ENCODE assay signal across 14 cellular contexts in genomic region chr7:1693419-1693990, GRCh38. TPM values are rescaled to one million over a fixed set of nuclear protein-coding genes. Genes with fewer than 3 reads are reported as not detected.
DNase-seq lines count a peak whose midpoint lies in the region; ATAC-seq and TF ChIP-seq lines count a peak whose summit lies in the region.
"Had no signal": no experiment of that assay in that cellular context is flagged by ENCODE, and none has a peak within 500 bp of the region (broad histone marks: within the 10 kb centered on the region; RNA-seq: fewer than 3 reads in every experiment).

No MANE protein-coding gene starts in this region.

- no peak overlapping the region for H3K9ac ChIP-seq in HUES48 (ENCODE audit: low read depth, low read length)

- no peak overlapping the region for H3K27ac Mint-ChIP-seq in naive thymus-derived CD4-positive, alpha-beta T cell
- H3K27ac Mint-ChIP-seq: activated CD8-positive, alpha-beta T cell treated with anti-CD3 and anti-CD28 coated beads for 36 hours; immature natural killer cell had no signal

- H3K4me3 Mint-ChIP-seq in naive thymus-derived CD4-positive, alpha-beta T cell, result no peak overlapping the region
- H3K4me3 Mint-ChIP-seq: activated CD8-positive, alpha-beta T cell treated with anti-CD3 and anti-CD28 coated beads for 36 hours; immature natural killer cell had no signal

- peaks cover 0 to 10% (median 0%) of the 10 kb centered on the region in 5 donors for H3K36me3 Mint-ChIP-seq in naive thymus-derived CD4-positive, alpha-beta T cell
- H3K36me3 Mint-ChIP-seq: immature natural killer cell had no signal

- TF ChIP-seq POLR2A in adrenal gland (IDR thresholded peaks at IDR 0.05), result no peak

- H3K9me3 Mint-ChIP-seq in naive thymus-derived CD4-positive, alpha-beta T cell, result peaks cover 0 to 12% (median 3%) of the 10 kb centered on the region in 11 donors

- POLR2A ChIA-PET in naive thymus-derived CD4-positive, alpha-beta T cell (lab: Charles Lee), result no interaction called here

- peaks cover 3 to 25% (median 20%) of the 10 kb centered on the region in 5 donors for H3K27me3 Mint-ChIP-seq in naive thymus-derived CD4-positive, alpha-beta T cell

- H3K27ac ChIP-seq in HUES48 (ENCODE audit: low read depth, low read length) (peak overlapping the region; percentile 44), adrenal gland (peak overlapping the region in 1 of 5 donors; percentile 21)
- H3K27ac ChIP-seq in naive thymus-derived CD4-positive, alpha-beta T cell (ENCODE audit: low read depth, low read length), result no peak overlapping the region
- H3K27ac ChIP-seq: SK-N-MC, vagina had no signal

- H3K4me1 ChIP-seq in HUES48 (ENCODE audit: control insufficient read depth, insufficient read depth, low read length) (no peaks in the 10 kb centered on the region), adrenal gland (replicated peaks in 1 of 2) (no peaks in the 10 kb centered on the region)
- no peaks in the 10 kb centered on the region for H3K4me1 ChIP-seq in naive thymus-derived CD4-positive, alpha-beta T cell (ENCODE audit: control insufficient read depth in 2 of 2, insufficient read depth in 2 of 2, low read length in 2 of 2)
- H3K4me1 ChIP-seq: vagina had no signal

- 72 to 84% (median 75%) methylated on average over 15 to 25 of the region's 25 CpGs for WGBS in adrenal gland, 4 donors

- H3K4me1 Mint-ChIP-seq in naive thymus-derived CD4-positive, alpha-beta T cell, result peaks cover 0 to 10% (median 5%) of the 10 kb centered on the region in 7 donors
- H3K4me1 Mint-ChIP-seq: immature natural killer cell had no signal

- H3K36me3 ChIP-seq in HUES48 (ENCODE audit: control insufficient read depth, insufficient read depth, low read length) (no peaks in the 10 kb centered on the region), adrenal gland (replicated peaks in 1 of 2) (no peaks in the 10 kb centered on the region)
- no peaks in the 10 kb centered on the region for H3K36me3 ChIP-seq in naive thymus-derived CD4-positive, alpha-beta T cell (ENCODE audit: control insufficient read depth in 2 of 3, insufficient read depth in 3 of 3, low read length in 3 of 3)
- H3K36me3 ChIP-seq: vagina had no signal

- H3K4me3 ChIP-seq in HUES48 (ENCODE audit: low read depth, low read length), result no peak overlapping the region
- no peak overlapping the region for H3K4me3 ChIP-seq in adrenal gland
- no peak overlapping the region for H3K4me3 ChIP-seq in naive thymus-derived CD4-positive, alpha-beta T cell (ENCODE audit: low read length)
- H3K4me3 ChIP-seq: SK-N-MC, vagina had no signal

- DNase-seq in COLO668 (lab: John Stamatoyannopoulos, UW; ENCODE audit: unreplicated experiment) (peak; percentile 86), adrenal gland (peak in 5 of 7 donors; percentile 7 to 57 (median 15)), GM03348 (ENCODE audit: low spot score) (no peak), C1 segment of cervical spinal cord (lab: John Stamatoyannopoulos, UW) (no peak)
- DNase-seq in naive thymus-derived CD4-positive, alpha-beta T cell, result no peak
- DNase-seq: activated CD8-positive, alpha-beta T cell treated with anti-CD3 and anti-CD28 coated beads for 36 hours; DND-41; immature natural killer cell; NCI-H1930 had no signal

- ATAC-seq in naive thymus-derived CD4-positive, alpha-beta T cell, result peak; percentile 35
- ATAC-seq in HG02588 (IDR thresholded peaks at IDR 0.05; ENCODE audit: unreplicated experiment) (no peak), HG02970 (IDR thresholded peaks at IDR 0.05; ENCODE audit: low FRiP score, unreplicated experiment) (no peak)
- ATAC-seq: activated CD8-positive, alpha-beta T cell treated with anti-CD3 and anti-CD28 coated beads for 36 hours had no signal

- CTCF ChIA-PET in naive thymus-derived CD4-positive, alpha-beta T cell (lab: Charles Lee), result no interaction called here

- intact Hi-C loops in adrenal gland (cut with DNase I), result no loop called here
- intact Hi-C loops in naive thymus-derived CD4-positive, alpha-beta T cell (cut with micrococcal nuclease), result no loop called here

- no peak for TF ChIP-seq CTCF in adrenal gland (IDR thresholded peaks at IDR 0.05)

- H3K9me3 ChIP-seq in HUES48 (ENCODE audit: control insufficient read depth, insufficient read depth, low read length), result no peaks in the 10 kb centered on the region
- H3K9me3 ChIP-seq in adrenal gland (replicated peaks in 1 of 3), result no peaks in the 10 kb centered on the region
- no peaks in the 10 kb centered on the region for H3K9me3 ChIP-seq in naive thymus-derived CD4-positive, alpha-beta T cell (ENCODE audit: control insufficient read depth in 2 of 3, low read length in 3 of 3)
- H3K9me3 ChIP-seq: vagina had no signal

- H3K27me3 ChIP-seq in HUES48 (ENCODE audit: control insufficient read depth, insufficient read depth, low read length) (no peaks in the 10 kb centered on the region), adrenal gland (peaks cover 7% of the 10 kb centered on the region)
- H3K27me3 ChIP-seq in naive thymus-derived CD4-positive, alpha-beta T cell (ENCODE audit: control insufficient read depth in 2 of 2, insufficient read depth in 2 of 2, low read length in 2 of 2), result peaks cover 0 to 2% of the 10 kb centered on the region in 2 donors
- H3K27me3 ChIP-seq: vagina had no signal

RNA-seq across cellular contexts. Expression of gene ELFN1, which starts 23.4 kb away (rescaled TPM):
- total RNA-seq in adrenal gland, result 1 to 10 TPM in 4 of 8 donors, under 1 TPM in 4; 0.24 to 2.8 (median 1.0) TPM
- 1 to 10 TPM in 1 of 3 donors, under 1 TPM in 2; 0.05 to 1.5 (median 0.80) TPM for polyA plus RNA-seq in adrenal gland
- total RNA-seq in naive thymus-derived CD4-positive, alpha-beta T cell, result under 1 TPM in 1 of 5 experiments, not detected in 4; 0.19 TPM
- not detected for polyA plus RNA-seq in naive thymus-derived CD4-positive, alpha-beta T cell

Comparison
In these comparisons a context has a peak if more than half of its experiments do, and no peak if none do; other contexts are left out.
1. DNase-seq: peak in COLO668 (single experiment) and adrenal gland (5 of 7); none in naive thymus-derived CD4-positive, alpha-beta T cell (0 of 9), GM03348 (single experiment) and C1 segment of cervical spinal cord (0 of 14).